In genomic region chr7:79132844-79133451, GRCh38 we compare ENCODE assay signal across 20 cellular contexts.
"Had no signal": no experiment of that assay in that cellular context is flagged by ENCODE, and none has a peak within 500 bp of the region (broad histone marks: within the 10 kb centered on the region; RNA-seq: fewer than 3 reads in every experiment).

No MANE protein-coding gene starts in this region.

- FAIRE-seq: islet of Langerhans, urothelium cell line had no signal

- H3K4me1 ChIP-seq: gastroesophageal sphincter, psoas muscle, stomach had no signal

- H3K4me3 ChIP-seq: dorsolateral prefrontal cortex, gastroesophageal sphincter, mucosa of descending colon, psoas muscle, stomach had no signal

- H3K4me1 Mint-ChIP-seq: naive thymus-derived CD8-positive, alpha-beta T cell had no signal

- H3K27ac ChIP-seq: dorsolateral prefrontal cortex, gastroesophageal sphincter, neutrophil, psoas muscle, stomach had no signal

- ATAC-seq: gastroesophageal sphincter; left lobe of liver; mucosa of descending colon; naive thymus-derived CD8-positive, alpha-beta T cell; psoas muscle; sciatic nerve had no signal

- H3K9me3 ChIP-seq: gastroesophageal sphincter, mucosa of descending colon, neutrophil, psoas muscle, stomach had no signal

- H3K27ac Mint-ChIP-seq: naive thymus-derived CD8-positive, alpha-beta T cell had no signal

- H3K4me3 Mint-ChIP-seq: naive thymus-derived CD8-positive, alpha-beta T cell had no signal

- DNase-seq: cortex of kidney; dorsolateral prefrontal cortex; effector CD8-positive, alpha-beta T cell; glutamatergic neuron; kidney glomerular epithelial cell; mammary epithelial cell; mucosa of descending colon; naive thymus-derived CD8-positive, alpha-beta T cell; psoas muscle; retina; stimulated activated naive CD4-positive, alpha-beta T cell; stomach; substantia nigra; trophoblast cell had no signal

- H3K36me3 ChIP-seq: gastroesophageal sphincter, neutrophil, stomach had no signal

- H3K27me3 Mint-ChIP-seq: naive thymus-derived CD8-positive, alpha-beta T cell had no signal

- H3K27me3 ChIP-seq: dorsolateral prefrontal cortex, gastroesophageal sphincter, neutrophil, stomach had no signal

- H3K36me3 Mint-ChIP-seq: naive thymus-derived CD8-positive, alpha-beta T cell had no signal
